Comparison of ENCODE assay signal across 16 cellular contexts in the genomic region with DNA sequence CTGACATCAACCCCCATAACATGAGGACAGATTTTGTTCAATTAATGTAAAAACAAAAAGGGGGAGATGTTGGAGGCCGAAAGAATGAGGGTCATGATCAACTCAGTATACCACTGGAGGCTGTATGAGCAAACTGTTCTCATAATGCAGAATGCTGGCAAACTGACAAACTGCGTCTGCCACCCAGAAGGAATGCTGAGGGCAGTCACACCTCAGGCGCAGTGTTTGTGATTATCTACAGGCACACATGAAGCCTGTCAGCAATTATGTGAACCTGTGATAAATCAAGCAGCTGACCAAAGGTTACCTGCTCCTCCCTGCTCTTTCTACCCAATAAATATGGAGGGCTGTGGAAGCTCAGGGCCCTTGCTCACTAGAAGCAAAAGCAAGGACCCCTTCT. TPM values are rescaled to one million over a fixed set of nuclear protein-coding genes. Genes with fewer than 3 reads are reported as not detected.
DNase-seq lines count a peak whose midpoint lies in the region; ATAC-seq and TF ChIP-seq lines count a peak whose summit lies in the region.
"Had no signal": no experiment of that assay in that cellular context is flagged by ENCODE, and none has a peak within 500 bp of the region (broad histone marks: within the 10 kb centered on the region; RNA-seq: fewer than 3 reads in every experiment).

No MANE protein-coding gene starts in this region.

- peaks cover 5% of the 10 kb centered on the region for H3K27me3 Mint-ChIP-seq in endodermal cell (ENCODE audit: insufficient read depth)
- H3K27me3 Mint-ChIP-seq in naive thymus-derived CD4-positive, alpha-beta T cell = peaks cover 5 to 16% (median 11%) of the 10 kb centered on the region in 5 donors

- H2BK12ac ChIP-seq in trophoblast cell (ENCODE audit: low read length) = no peak overlapping the region

- TF ChIP-seq CTCF in endodermal cell (conservative IDR thresholded peaks at IDR 0.05) = no peak
- no peak for TF ChIP-seq CTCF in left lung (IDR thresholded peaks at IDR 0.05)

- CTCF ChIA-PET in naive thymus-derived CD4-positive, alpha-beta T cell (lab: Charles Lee) = interaction anchor here (0.7 kb wide), 1 partner anchor 165 kb away, joined by 3 read pairs; no protein-coding TSS in a partner anchor

- no peak overlapping the region for H2AK5ac ChIP-seq in trophoblast cell (ENCODE audit: low read length)

- H2BK5ac ChIP-seq in trophoblast cell (ENCODE audit: low read depth, low read length, poor library complexity) = no peak overlapping the region

- H3K27me3 ChIP-seq in endodermal cell (ENCODE audit: control insufficient read depth, insufficient read depth, low read length, poor library complexity, severe bottlenecking) (peaks cover 6% of the 10 kb centered on the region), right cardiac atrium (ENCODE audit: control insufficient read depth, insufficient read depth) (no peaks in the 10 kb centered on the region), trophoblast cell (ENCODE audit: insufficient read depth, low read length) (no peaks in the 10 kb centered on the region), left lung (no peaks in the 10 kb centered on the region)
- no peaks in the 10 kb centered on the region for H3K27me3 ChIP-seq in naive thymus-derived CD4-positive, alpha-beta T cell (ENCODE audit: control insufficient read depth in 2 of 2, insufficient read depth in 2 of 2, low read length in 2 of 2)

- intact Hi-C loops in right cardiac atrium (cut with DNase I) (no loop called here), left lung (cut with DNase I) (no loop called here)
- intact Hi-C loops in naive thymus-derived CD4-positive, alpha-beta T cell (cut with micrococcal nuclease) = no loop called here

- no peak overlapping the region for H3K27ac Mint-ChIP-seq in endodermal cell
- no peak overlapping the region for H3K27ac Mint-ChIP-seq in naive thymus-derived CD4-positive, alpha-beta T cell
- H3K27ac Mint-ChIP-seq: CD4-positive, CD25-positive, alpha-beta regulatory T cell had no signal

- no peak overlapping the region for H3K4me3 ChIP-seq in endodermal cell (ENCODE audit: low read length)
- H3K4me3 ChIP-seq in right cardiac atrium (ENCODE audit: low read length) = no peak overlapping the region
- no peak overlapping the region for H3K4me3 ChIP-seq in trophoblast cell (ENCODE audit: low read depth, low read length)
- no peak overlapping the region for H3K4me3 ChIP-seq in left lung
- no peak overlapping the region for H3K4me3 ChIP-seq in naive thymus-derived CD4-positive, alpha-beta T cell (ENCODE audit: low read length)

- H3K36me3 Mint-ChIP-seq in endodermal cell (ENCODE audit: low read depth) = no peaks in the 10 kb centered on the region
- H3K36me3 Mint-ChIP-seq in naive thymus-derived CD4-positive, alpha-beta T cell = no peaks in the 10 kb centered on the region
- H3K36me3 Mint-ChIP-seq: CD4-positive, CD25-positive, alpha-beta regulatory T cell had no signal

- H3K36me3 ChIP-seq in endodermal cell (ENCODE audit: control insufficient read depth, insufficient read depth, low read length) (no peaks in the 10 kb centered on the region), trophoblast cell (ENCODE audit: control insufficient read depth in 1 of 2, insufficient read depth in 2 of 2, low read length in 2 of 2) (no peaks in the 10 kb centered on the region), left lung (no peaks in the 10 kb centered on the region)
- no peaks in the 10 kb centered on the region for H3K36me3 ChIP-seq in naive thymus-derived CD4-positive, alpha-beta T cell (ENCODE audit: control insufficient read depth in 2 of 3, insufficient read depth in 3 of 3, low read length in 3 of 3)
- H3K36me3 ChIP-seq: BE2C had no signal

- DNase-seq in LoVo (ENCODE audit: low spot score) (peak; percentile 7), endodermal cell (peak; percentile 24), right cardiac atrium (peak in 2 of 3 donors; percentile 64 to 66), trophoblast cell (peak; percentile 70 to 81), left lung (no peak)
- no peak for DNase-seq in naive thymus-derived CD4-positive, alpha-beta T cell
- DNase-seq in activated CD4-positive, alpha-beta T cell treated with anti-CD3 and anti-CD28 coated beads, Interleukin-2, amount 50 U/mL, for 48 hours = no peak
- DNase-seq: BE2C; Caco-2; CD4-positive, CD25-positive, alpha-beta regulatory T cell; KG1; MV-4-11; NCI-H1694 treated with DMSO at 0.1 percent for 48 hours; NCI-H510A treated with DMSO at 0.1 percent for 48 hours; NCI-H82 had no signal

- H3K4me2 ChIP-seq in trophoblast cell (ENCODE audit: low read length) = no peak overlapping the region

- POLR2A ChIA-PET in naive thymus-derived CD4-positive, alpha-beta T cell (lab: Charles Lee) = no interaction called here

- H3K18ac ChIP-seq in trophoblast cell (ENCODE audit: low read length) = no peak overlapping the region

- H3K23ac ChIP-seq in trophoblast cell (ENCODE audit: low read length) = no peak overlapping the region

- no peaks in the 10 kb centered on the region for H3K79me1 ChIP-seq in trophoblast cell (ENCODE audit: low read length)

- H3K4me1 ChIP-seq in endodermal cell (ENCODE audit: control insufficient read depth, insufficient read depth, low read length) (no peaks in the 10 kb centered on the region), right cardiac atrium (ENCODE audit: control insufficient read depth, insufficient read depth, low read length) (no peaks in the 10 kb centered on the region), trophoblast cell (ENCODE audit: control insufficient read depth in 1 of 2, insufficient read depth in 2 of 2, low read length in 2 of 2) (peaks cover 3% of the 10 kb centered on the region in 2 experiments), left lung (no peaks in the 10 kb centered on the region)
- H3K4me1 ChIP-seq in naive thymus-derived CD4-positive, alpha-beta T cell (ENCODE audit: control insufficient read depth in 2 of 2, insufficient read depth in 2 of 2, low read length in 2 of 2) = no peaks in the 10 kb centered on the region
- H3K4me1 ChIP-seq: BE2C had no signal

- H4K8ac ChIP-seq in trophoblast cell (ENCODE audit: low read depth, low read length) = no peak overlapping the region

- no peaks in the 10 kb centered on the region for H3K9me3 Mint-ChIP-seq in endodermal cell
- H3K9me3 Mint-ChIP-seq in naive thymus-derived CD4-positive, alpha-beta T cell = peaks cover 0 to 1% (median 0%) of the 10 kb centered on the region in 11 donors
- H3K9me3 Mint-ChIP-seq: CD4-positive, CD25-positive, alpha-beta regulatory T cell had no signal

- H3K4me1 Mint-ChIP-seq in endodermal cell = peaks cover 7% of the 10 kb centered on the region
- peaks cover 0 to 1% (median 0%) of the 10 kb centered on the region in 7 donors for H3K4me1 Mint-ChIP-seq in naive thymus-derived CD4-positive, alpha-beta T cell

- no peak overlapping the region for H3K14ac ChIP-seq in trophoblast cell (ENCODE audit: low read length)

- H4K12ac ChIP-seq in trophoblast cell (ENCODE audit: low read depth, low read length) = no peak overlapping the region

- H3K27ac ChIP-seq in endodermal cell (ENCODE audit: low read depth, low read length) (no peak overlapping the region), right cardiac atrium (ENCODE audit: low read length) (peak overlapping the region; percentile 81), trophoblast cell (ENCODE audit: low read depth, low read length) (no peak overlapping the region), left lung (no peak overlapping the region)
- H3K27ac ChIP-seq in naive thymus-derived CD4-positive, alpha-beta T cell (ENCODE audit: low read depth, low read length) = no peak overlapping the region

- H3K9ac ChIP-seq in endodermal cell (ENCODE audit: extremely low read depth, low read length, poor library complexity, severe bottlenecking) (no peak overlapping the region), trophoblast cell (ENCODE audit: low read length) (no peak overlapping the region)

- H3K79me2 ChIP-seq in trophoblast cell (ENCODE audit: control insufficient read depth, insufficient read depth, low read length, poor library complexity) = no peaks in the 10 kb centered on the region

- H2BK120ac ChIP-seq in trophoblast cell (ENCODE audit: insufficient read depth, low read length, poor library complexity) = no peak overlapping the region

- no peak overlapping the region for H3K4me3 Mint-ChIP-seq in endodermal cell
- no peak overlapping the region for H3K4me3 Mint-ChIP-seq in naive thymus-derived CD4-positive, alpha-beta T cell
- H3K4me3 Mint-ChIP-seq: CD4-positive, CD25-positive, alpha-beta regulatory T cell had no signal

- H3K4ac ChIP-seq in trophoblast cell (ENCODE audit: low read depth, low read length) = no peak overlapping the region

- H3K9me3 ChIP-seq in endodermal cell (ENCODE audit: control insufficient read depth, low read length) (no peaks in the 10 kb centered on the region), right cardiac atrium (ENCODE audit: control insufficient read depth, low read length) (no peaks in the 10 kb centered on the region), trophoblast cell (ENCODE audit: insufficient read depth, low read depth, low read length) (no peaks in the 10 kb centered on the region), left lung (no peaks in the 10 kb centered on the region)
- H3K9me3 ChIP-seq in naive thymus-derived CD4-positive, alpha-beta T cell (ENCODE audit: control insufficient read depth in 2 of 3, low read length in 3 of 3) = no peaks in the 10 kb centered on the region
- H3K9me3 ChIP-seq: BE2C, Caco-2 had no signal

- ATAC-seq in right cardiac atrium (peak; percentile 24 to 27), left lung (no peak), HG03196 (IDR thresholded peaks at IDR 0.05; ENCODE audit: unreplicated experiment) (no peak)
- ATAC-seq in naive thymus-derived CD4-positive, alpha-beta T cell = no peak

- no peak overlapping the region for H4K91ac ChIP-seq in trophoblast cell (ENCODE audit: low read depth, low read length)

- H2AFZ ChIP-seq in trophoblast cell (ENCODE audit: insufficient read depth, low read length, poor library complexity) = no peak overlapping the region

- WGBS in endodermal cell (ENCODE audit: insufficient coverage in 1 of 2, insufficient read length in 1 of 2), 2 experiments = 93 to 95% methylated on average over 3 of the region's 3 CpGs
- WGBS in right cardiac atrium = 59% methylated on average over 3 of the region's 3 CpGs
- no CpG with 5 or more reads among the region's 3 CpGs for WGBS in trophoblast cell (ENCODE audit: extremely low coverage, insufficient coverage, insufficient read length)

RNA-seq across cellular contexts. Expression of a gene that starts 27.3 kb away (rescaled TPM):
- total RNA-seq in endodermal cell (not detected), right cardiac atrium (10 to 100 TPM in 3 of 4 donors, 1 to 10 TPM in 1; 3.8 to 29.2 (median 10.9) TPM), left lung (1 to 10 TPM; 1.6 to 7.1 TPM)
- polyA plus RNA-seq in endodermal cell (2013, experiment 1 of 2) = not detected
- polyA plus RNA-seq in endodermal cell (2013, experiment 2 of 2) = not detected
- 20.8 TPM for polyA plus RNA-seq in right cardiac atrium
- not detected in 2 replicates for polyA plus RNA-seq in trophoblast cell (2013)
- total RNA-seq in naive thymus-derived CD4-positive, alpha-beta T cell = not detected
- polyA plus RNA-seq in naive thymus-derived CD4-positive, alpha-beta T cell = not detected
- total RNA-seq: Caco-2; CD4-positive, CD25-positive, alpha-beta regulatory T cell had no signal
- polyA plus RNA-seq: CD4-positive, CD25-positive, alpha-beta regulatory T cell had no signal

RNA-seq across cellular contexts. Expression of a gene that starts 33.0 kb away (rescaled TPM):
- total RNA-seq in endodermal cell (10 to 100 TPM; 16.2 to 18.3 TPM), right cardiac atrium (10 to 100 TPM in 3 of 4 donors, 1 to 10 TPM in 1; 8.7 to 20.7 (median 15.9) TPM), left lung (1 to 10 TPM; 1.5 to 1.7 TPM)
- 19.7 TPM for polyA plus RNA-seq in endodermal cell (2013, experiment 1 of 2)
- polyA plus RNA-seq in endodermal cell (2013, experiment 2 of 2) = 18.1 TPM
- 8.8 TPM for polyA plus RNA-seq in right cardiac atrium
- polyA plus RNA-seq in trophoblast cell (2013) = 0.88 and 0.96 TPM in 2 replicates
- total RNA-seq in naive thymus-derived CD4-positive, alpha-beta T cell = 1 to 10 TPM in 4 of 5 experiments, under 1 TPM in 1; 0.24 to 9.3 (median 3.7) TPM
- 1 to 10 TPM; 1.3 to 2.2 TPM for polyA plus RNA-seq in naive thymus-derived CD4-positive, alpha-beta T cell

RNA-seq across cellular contexts. Expression of a gene that starts 41.3 kb away (rescaled TPM):
- total RNA-seq in endodermal cell = 1 to 10 TPM; 5.8 to 6.8 TPM
- 6.6 TPM for polyA plus RNA-seq in endodermal cell (2013, experiment 1 of 2)
- polyA plus RNA-seq in endodermal cell (2013, experiment 2 of 2) = 10.8 TPM
- total RNA-seq in right cardiac atrium = 10 to 100 TPM; 42.1 to 77.4 (median 61.5) TPM
- 46.1 TPM for polyA plus RNA-seq in right cardiac atrium
- polyA plus RNA-seq in trophoblast cell (2013) = 0.76 and 0.86 TPM in 2 replicates
- 10 to 100 TPM; 14.4 to 17.9 TPM for total RNA-seq in left lung
- 1 to 10 TPM in 1 of 5 experiments, under 1 TPM in 1, not detected in 3; 0.32 to 1.4 TPM for total RNA-seq in naive thymus-derived CD4-positive, alpha-beta T cell
- polyA plus RNA-seq in naive thymus-derived CD4-positive, alpha-beta T cell = not detected
- total RNA-seq: CD4-positive, CD25-positive, alpha-beta regulatory T cell had no signal
- polyA plus RNA-seq: CD4-positive, CD25-positive, alpha-beta regulatory T cell had no signal

Comparison
In these comparisons a context has a peak if more than half of its experiments do, and no peak if none do; other contexts are left out.
1. DNase-seq: peak in LoVo (single experiment), endodermal cell (single experiment), right cardiac atrium (2 of 3) and trophoblast cell (2 of 2); none in left lung (0 of 2), naive thymus-derived CD4-positive, alpha-beta T cell (0 of 9) and activated CD4-positive, alpha-beta T cell treated with anti-CD3 and anti-CD28 coated beads, Interleukin-2, amount 50 U/mL, for 48 hours (0 of 2).
2. ATAC-seq: peak in right cardiac atrium (2 of 2); none in left lung (single experiment), HG03196 (single experiment) and naive thymus-derived CD4-positive, alpha-beta T cell (single experiment).